Comparison of ENCODE assay signal across 15 cellular contexts in genomic region chr13:110320645-110321044, GRCh38. TPM values are rescaled to one million over a fixed set of nuclear protein-coding genes. Genes with fewer than 3 reads are reported as not detected.
A peak's percentile ranks its signal among the peaks of the same experiment; 100 is the strongest.
DNase-seq lines count a peak whose midpoint lies in the region; ATAC-seq and TF ChIP-seq lines count a peak whose summit lies in the region.
"Had no signal": no experiment of that assay in that cellular context is flagged by ENCODE, and none has a peak within 500 bp of the region (broad histone marks: within the 10 kb centered on the region; RNA-seq: fewer than 3 reads in every experiment).

No MANE protein-coding gene starts in this region.

- H3K4me1 Mint-ChIP-seq in CD4-positive, alpha-beta T cell (ENCODE audit: low read depth) = peaks cover 17% of the 10 kb centered on the region

- no peak overlapping the region for H3K27ac Mint-ChIP-seq in CD4-positive, alpha-beta T cell
- H3K27ac Mint-ChIP-seq: activated CD4-positive, alpha-beta memory T cell treated with anti-CD3 and anti-CD28 coated beads for 36 hours; CD4-positive, alpha-beta memory T cell had no signal

- H3K27me3 Mint-ChIP-seq in CD4-positive, alpha-beta T cell = peaks cover 56% of the 10 kb centered on the region

- CTCF ChIA-PET in GM10248 (lab: Yijun Ruan, JAX) = no interaction called here
- CTCF ChIA-PET in CD4-positive, alpha-beta T cell (lab: Charles Lee) = no interaction called here

- H3K36me3 Mint-ChIP-seq in CD4-positive, alpha-beta T cell (ENCODE audit: low read depth) = no peaks in the 10 kb centered on the region
- H3K36me3 Mint-ChIP-seq: activated CD4-positive, alpha-beta memory T cell treated with anti-CD3 and anti-CD28 coated beads for 36 hours; CD4-positive, alpha-beta memory T cell had no signal

- no peak overlapping the region for H3K9ac ChIP-seq in muscle layer of colon (ENCODE audit: low read length)

- POLR2A ChIA-PET in GM10248 (lab: Yijun Ruan, JAX) = no interaction called here
- POLR2A ChIA-PET in CD4-positive, alpha-beta T cell (lab: Charles Lee) = no interaction called here

- H3K27me3 ChIP-seq in muscle layer of colon (ENCODE audit: control insufficient read depth in 1 of 2, insufficient read depth in 2 of 2, low read length in 2 of 2) (no peaks in the 10 kb centered on the region), tibial artery (no peaks in the 10 kb centered on the region)
- H3K27me3 ChIP-seq in CD4-positive, alpha-beta T cell (ENCODE audit: control insufficient read depth, insufficient read depth, low read length) = peaks cover 21% of the 10 kb centered on the region

- DNase-seq in NCI-H748 (lab: John Stamatoyannopoulos, UW; ENCODE audit: unreplicated experiment) (peak; percentile 33), NCI-H748 treated with DMSO at 0.1 percent for 48 hours (lab: John Stamatoyannopoulos, UW) (no peak), coronary artery (ENCODE audit: low spot score) (no peak), tibial artery (no peak), GM10248 (ENCODE audit: extremely low spot score) (no peak)
- no peak for DNase-seq in CD4-positive, alpha-beta T cell
- DNase-seq: activated CD4-positive, alpha-beta memory T cell treated with anti-CD3 and anti-CD28 coated beads for 36 hours; CD4-positive, alpha-beta memory T cell; hypothalamus; KG1 had no signal

- peak overlapping the region; percentile 51 to 89 for H3K27ac ChIP-seq in coronary artery
- peak overlapping the region; percentile 47 for H3K27ac ChIP-seq in muscle layer of colon (ENCODE audit: low read depth, low read length)
- H3K27ac ChIP-seq in tibial artery = peak overlapping the region; percentile 43 to 93
- H3K27ac ChIP-seq in CD4-positive, alpha-beta T cell (ENCODE audit: low read depth, low read length) = no peak overlapping the region
- H3K27ac ChIP-seq: 22Rv1, HL-60 had no signal

- peaks cover 19% of the 10 kb centered on the region for H3K36me3 ChIP-seq in muscle layer of colon (ENCODE audit: insufficient read depth, low read length)
- H3K36me3 ChIP-seq in tibial artery = peaks cover 11 to 14% (median 14%) of the 10 kb centered on the region in 3 donors

- H3K4me3 Mint-ChIP-seq in CD4-positive, alpha-beta T cell = no peak overlapping the region
- H3K4me3 Mint-ChIP-seq: activated CD4-positive, alpha-beta memory T cell treated with anti-CD3 and anti-CD28 coated beads for 36 hours; CD4-positive, alpha-beta memory T cell had no signal

- no peak overlapping the region for H3K4me3 ChIP-seq in coronary artery
- H3K4me3 ChIP-seq in muscle layer of colon (ENCODE audit: low read depth in 1 of 2, low read length in 2 of 2) = no peak overlapping the region
- no peak overlapping the region for H3K4me3 ChIP-seq in tibial artery
- H3K4me3 ChIP-seq: GM12878 had no signal

- no peaks in the 10 kb centered on the region for H3K9me3 Mint-ChIP-seq in CD4-positive, alpha-beta T cell
- H3K9me3 Mint-ChIP-seq: activated CD4-positive, alpha-beta memory T cell treated with anti-CD3 and anti-CD28 coated beads for 36 hours had no signal

- TF ChIP-seq CTCF in coronary artery (IDR thresholded peaks at IDR 0.05) (no peak), tibial artery (IDR thresholded peaks at IDR 0.05) (no peak), GM10248 (IDR thresholded peaks at IDR 0.05; ENCODE audit: control extremely low read depth, extremely low read depth, low read depth, missing control alignments) (no peak)
- no peak for TF ChIP-seq CTCF in CD4-positive, alpha-beta T cell (IDR thresholded peaks at IDR 0.05)

- ATAC-seq in HG02885 (IDR thresholded peaks at IDR 0.05; ENCODE audit: poor library complexity, unreplicated experiment) = no peak
- ATAC-seq in CD4-positive, alpha-beta T cell (ENCODE audit: poor library complexity) = no peak
- ATAC-seq: GM12878 had no signal

- intact Hi-C loops in tibial artery (cut with DNase I; ENCODE audit: low total_unique reads) = no loop called here
- intact Hi-C loops in CD4-positive, alpha-beta T cell (cut with DNase I, micrococcal nuclease) = no loop called here

- H3K9me3 ChIP-seq in muscle layer of colon (ENCODE audit: low read length) (no peaks in the 10 kb centered on the region), tibial artery (no peaks in the 10 kb centered on the region)
- H3K9me3 ChIP-seq in CD4-positive, alpha-beta T cell (ENCODE audit: control insufficient read depth, low read length) = no peaks in the 10 kb centered on the region

- peaks cover 90% of the 10 kb centered on the region for H3K4me1 ChIP-seq in muscle layer of colon (ENCODE audit: insufficient read depth, low read length)
- H3K4me1 ChIP-seq in tibial artery = peaks cover 8 to 100% (median 88%) of the 10 kb centered on the region in 4 donors

RNA-seq across cellular contexts. Expression of gene COL4A2, which starts 13.6 kb away (rescaled TPM):
- total RNA-seq in CD4-positive, alpha-beta T cell = not detected
- total RNA-seq: activated CD4-positive, alpha-beta memory T cell treated with anti-CD3 and anti-CD28 coated beads for 36 hours; CD4-positive, alpha-beta memory T cell had no signal

RNA-seq across cellular contexts. Expression of gene COL4A1, which starts 13.7 kb away (rescaled TPM):
- under 1 TPM; 0.08 to 0.16 TPM for total RNA-seq in CD4-positive, alpha-beta T cell
- total RNA-seq: activated CD4-positive, alpha-beta memory T cell treated with anti-CD3 and anti-CD28 coated beads for 36 hours; CD4-positive, alpha-beta memory T cell had no signal
